8 cellular contexts compared by ENCODE assay signal in the genomic region with DNA sequence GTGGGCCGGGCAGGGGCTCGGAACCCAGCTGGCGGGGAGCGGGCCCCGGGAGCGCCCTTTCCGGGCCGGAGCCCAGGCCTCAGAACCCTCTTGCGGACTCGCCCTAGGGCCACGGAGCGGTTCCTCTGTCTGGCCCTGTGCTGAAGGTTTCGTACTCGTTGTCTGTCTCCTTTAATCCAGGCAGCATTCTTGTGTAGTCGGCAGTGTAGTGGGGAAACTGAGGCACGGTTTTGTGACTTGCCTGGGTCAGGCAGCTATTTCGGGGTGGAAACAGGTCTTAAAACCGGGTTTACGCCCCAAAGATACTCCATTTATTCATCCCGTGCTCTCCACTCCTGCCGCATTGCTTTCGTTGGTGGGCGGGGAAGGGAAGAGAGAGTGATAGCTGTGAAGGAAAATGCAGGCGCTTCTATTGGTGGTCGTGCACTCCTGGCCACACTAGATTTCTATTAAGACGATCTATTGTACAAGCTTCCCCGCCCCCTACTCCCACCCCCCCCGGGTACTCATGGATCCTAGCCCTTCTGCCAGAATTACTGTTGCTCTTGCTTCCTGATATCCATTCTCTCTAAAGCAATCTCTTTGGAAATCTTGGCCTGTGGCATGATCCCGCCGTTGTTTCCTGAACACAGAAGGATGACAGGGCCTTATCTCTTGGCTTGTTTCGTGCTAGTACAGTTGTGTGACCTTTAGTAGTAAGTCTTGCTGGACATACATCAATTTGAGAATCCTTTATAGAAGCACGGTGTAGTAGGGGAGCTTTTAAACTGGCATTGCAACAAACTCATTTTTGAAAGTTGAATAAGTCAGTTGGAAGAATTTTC. TPM values are rescaled to one million over a fixed set of nuclear protein-coding genes. Genes with fewer than 3 reads are reported as not detected.
DNase-seq lines count a peak whose midpoint lies in the region; ATAC-seq and TF ChIP-seq lines count a peak whose summit lies in the region.

No MANE protein-coding gene starts in this region.

- peak overlapping the region; percentile 87 for H3K23ac ChIP-seq in mesendoderm (ENCODE audit: low read length)

- peaks cover 30 to 45% (median 38%) of the 10 kb centered on the region in 3 donors for H3K4me1 Mint-ChIP-seq in IgD-negative memory B cell

- DNase-seq in G401 (ENCODE audit: low spot score) (peak; percentile 27), SK-N-MC (ENCODE audit: low read depth, low spot score) (no peak), ecto neural progenitor cell (ENCODE audit: low spot score) (peak; percentile 71), mesendoderm (peak; percentile 65), upper lobe of left lung (no peak), ureter (ENCODE audit: low spot score) (no peak)

- TF ChIP-seq EP300 in upper lobe of left lung (IDR thresholded peaks at IDR 0.05): no peak

- H3K4me3 Mint-ChIP-seq in IgD-negative memory B cell: peak overlapping the region; percentile 92 to 99 (median 98)

- H3K56ac ChIP-seq in mesendoderm (ENCODE audit: low read length): peak overlapping the region; percentile 93

- H3K9me3 ChIP-seq in SK-N-MC (ENCODE audit: low read depth, low read length) (no peaks in the 10 kb centered on the region), upper lobe of left lung (no peaks in the 10 kb centered on the region)

- H3K18ac ChIP-seq in mesendoderm (ENCODE audit: low read length): peak overlapping the region; percentile 22

- TF ChIP-seq CTCF in 22Rv1 (IDR thresholded peaks at IDR 0.05) (no peak), upper lobe of left lung (IDR thresholded peaks at IDR 0.05) (no peak)

- TF ChIP-seq POLR2A in upper lobe of left lung (IDR thresholded peaks at IDR 0.05): no peak

- no peak overlapping the region for H2AK5ac ChIP-seq in mesendoderm (ENCODE audit: low read length)

- ATAC-seq in upper lobe of left lung (ENCODE audit: low FRiP score in 2 of 2): peak; percentile 38 to 42

- H2BK5ac ChIP-seq in mesendoderm (ENCODE audit: low read length): peak overlapping the region; percentile 55

- H3K4me2 ChIP-seq in mesendoderm (ENCODE audit: low read length): peak overlapping the region; percentile 83

- no peak overlapping the region for H2BK120ac ChIP-seq in mesendoderm (ENCODE audit: low read depth, low read length)

- H2BK15ac ChIP-seq in mesendoderm (replicated peaks; ENCODE audit: low read depth): no peak overlapping the region

- H3K9me3 Mint-ChIP-seq in IgD-negative memory B cell: no peaks in the 10 kb centered on the region

- peaks cover 23% of the 10 kb centered on the region for H3K36me3 ChIP-seq in SK-N-MC (ENCODE audit: insufficient read depth, low read length)
- peaks cover 1% of the 10 kb centered on the region for H3K36me3 ChIP-seq in mesendoderm (ENCODE audit: control insufficient read depth, insufficient read depth, low read length)
- H3K36me3 ChIP-seq in upper lobe of left lung: no peaks in the 10 kb centered on the region

- peaks cover 20% of the 10 kb centered on the region for H3K79me1 ChIP-seq in mesendoderm (ENCODE audit: low read length)

- no CpG with 5 or more reads among the region's 32 CpGs for WGBS in mesendoderm (ENCODE audit: extremely low coverage, insufficient coverage, low lambda C conversion rate)
- 1% methylated on average over 17 to 32 of the region's 32 CpGs for WGBS in upper lobe of left lung, 2 donors

- peak overlapping the region; percentile 58 for H4K8ac ChIP-seq in mesendoderm (ENCODE audit: low read depth, low read length)

- peaks cover 44% of the 10 kb centered on the region for H3K79me2 ChIP-seq in mesendoderm (ENCODE audit: control insufficient read depth, insufficient read depth, low read length)

- in situ Hi-C loops in G401 (cut with HindIII; ENCODE audit: low sequenced_read_pairs): no loop called here

- H3K9ac ChIP-seq in SK-N-MC (ENCODE audit: insufficient read length) (peak overlapping the region; percentile 97), mesendoderm (ENCODE audit: low read length) (peak overlapping the region; percentile 86)

- no peak overlapping the region for H4K5ac ChIP-seq in mesendoderm (ENCODE audit: low read length)

- H3K27ac Mint-ChIP-seq in IgD-negative memory B cell: peak overlapping the region; percentile 53 to 97 (median 67)

- H3K27me3 Mint-ChIP-seq in IgD-negative memory B cell: no peaks in the 10 kb centered on the region

- H3K4me1 ChIP-seq in mesendoderm (ENCODE audit: control insufficient read depth, low read depth, low read length) (peaks cover 3% of the 10 kb centered on the region), upper lobe of left lung (peaks cover 28 to 59% (median 47%) of the 10 kb centered on the region in 4 donors)

- peak overlapping the region; percentile 81 for H3K27ac ChIP-seq in 22Rv1
- peak overlapping the region; percentile 51 for H3K27ac ChIP-seq in SK-N-MC
- peak overlapping the region; percentile 74 for H3K27ac ChIP-seq in mesendoderm (ENCODE audit: low read depth, low read length)
- H3K27ac ChIP-seq in upper lobe of left lung: peak overlapping the region; percentile 86 to 94 (median 92)

- peak overlapping the region; percentile 70 for H3K4ac ChIP-seq in mesendoderm (ENCODE audit: low read depth, low read length)

- no peaks in the 10 kb centered on the region for H3K36me3 Mint-ChIP-seq in IgD-negative memory B cell

- H3K4me3 ChIP-seq in SK-N-MC: peak overlapping the region; percentile 99
- peak overlapping the region; percentile 96 for H3K4me3 ChIP-seq in mesendoderm (ENCODE audit: low read length)
- H3K4me3 ChIP-seq in upper lobe of left lung: peak overlapping the region; percentile 68 to 85 (median 78)

- H3K27me3 ChIP-seq in mesendoderm (ENCODE audit: insufficient read depth, low read length, poor library complexity): no peaks in the 10 kb centered on the region
- H3K27me3 ChIP-seq in upper lobe of left lung: no peaks in the 10 kb centered on the region

RNA-seq across cellular contexts. Expression of a gene that starts 0.8 kb away (rescaled TPM):
- 14.7 and 18.7 TPM in 2 replicates for total RNA-seq in G401 (2014; rRNA removed; shearing (Covaris generic))
- 72.0 TPM for polyA plus RNA-seq in IgD-negative memory B cell
- polyA plus RNA-seq in mesendoderm (2013, experiment 1 of 2): 39.7 TPM
- polyA plus RNA-seq in mesendoderm (2013, experiment 2 of 2): 39.6 TPM
- total RNA-seq in upper lobe of left lung (10 to 100 TPM; 26.0 to 86.3 (median 42.3) TPM), ureter (79.6 TPM)

RNA-seq across cellular contexts. Expression of a gene that starts 27.9 kb away (rescaled TPM):
- total RNA-seq in G401 (2014; rRNA removed; shearing (Covaris generic)): 0.37 TPM in 1 of 2 replicates, not detected in the other
- polyA plus RNA-seq in IgD-negative memory B cell: not detected
- polyA plus RNA-seq in mesendoderm (2013, experiment 1 of 2): 0.42 TPM
- polyA plus RNA-seq in mesendoderm (2013, experiment 2 of 2): 0.34 TPM
- 1 to 10 TPM in 1 of 6 donors, under 1 TPM in 3, not detected in 2; 0.22 to 4.2 (median 0.31) TPM for total RNA-seq in upper lobe of left lung
- total RNA-seq in ureter: not detected

RNA-seq across cellular contexts. Expression of a gene that starts 49.7 kb away (rescaled TPM):
- total RNA-seq in G401 (2014; rRNA removed; shearing (Covaris generic)): 63.9 and 64.6 TPM in 2 replicates
- 19.5 TPM for polyA plus RNA-seq in IgD-negative memory B cell
- 18.4 TPM for polyA plus RNA-seq in mesendoderm (2013, experiment 1 of 2)
- polyA plus RNA-seq in mesendoderm (2013, experiment 2 of 2): 20.5 TPM
- total RNA-seq in upper lobe of left lung (10 to 100 TPM in 5 of 6 donors, 1 to 10 TPM in 1; 6.3 to 17.5 (median 13.5) TPM), ureter (17.5 TPM)

Comparison
In these comparisons a context has a peak if more than half of its experiments do, and no peak if none do; other contexts are left out.
1. DNase-seq: peak in G401 (single experiment), ecto neural progenitor cell (single experiment) and mesendoderm (single experiment); none in SK-N-MC (single experiment), upper lobe of left lung (0 of 2) and ureter (single experiment).
2. Peak in every context shown above with its lines, with median percentiles within 50 percentile points of each other: H3K27ac ChIP-seq and H3K4me3 ChIP-seq.